In the genomic region with DNA sequence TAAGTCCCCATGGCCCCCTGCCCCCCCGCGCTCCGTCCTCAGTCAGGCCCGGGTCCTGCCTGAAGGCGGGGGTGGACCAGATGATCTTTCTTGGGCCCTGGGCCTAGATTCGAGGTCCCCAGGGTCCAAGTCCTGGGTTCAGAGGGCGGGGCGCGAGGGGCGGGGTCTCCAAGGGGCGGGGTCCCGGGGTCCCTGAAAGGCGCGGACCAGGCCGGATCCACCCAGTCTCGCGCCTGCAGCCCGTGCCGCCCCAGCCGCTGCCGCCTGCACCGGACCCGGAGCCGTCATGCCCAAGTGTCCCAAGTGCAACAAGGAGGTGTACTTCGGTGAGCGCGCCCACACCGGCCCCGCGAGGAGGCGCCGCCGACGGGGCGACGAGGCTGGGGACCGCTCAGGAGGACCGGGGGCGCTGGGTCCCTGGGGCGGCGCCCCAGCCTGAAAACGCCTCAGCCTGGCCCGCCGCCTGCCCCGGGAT, we compare ENCODE assay signal across 7 cellular contexts. TPM values are rescaled to one million over a fixed set of nuclear protein-coding genes. Genes with fewer than 3 reads are reported as not detected.
A peak's percentile ranks its signal among the peaks of the same experiment; 100 is the strongest.
DNase-seq lines count a peak whose midpoint lies in the region; ATAC-seq and TF ChIP-seq lines count a peak whose summit lies in the region.

No MANE protein-coding gene starts in this region.

- POLR2A ChIA-PET in activated CD8-positive, alpha-beta T cell treated with anti-CD3 and anti-CD28 coated beads for 36 hours (lab: Charles Lee) = interaction anchor here (1.0 kb wide), 1 partner anchor 8 kb away, joined by 3 read pairs; no protein-coding TSS in a partner anchor

- H3K27me3 Mint-ChIP-seq in activated CD8-positive, alpha-beta T cell treated with anti-CD3 and anti-CD28 coated beads for 36 hours = no peaks in the 10 kb centered on the region

- H3K9me3 Mint-ChIP-seq in activated CD8-positive, alpha-beta T cell treated with anti-CD3 and anti-CD28 coated beads for 36 hours = no peaks in the 10 kb centered on the region

- ATAC-seq in activated CD8-positive, alpha-beta T cell treated with anti-CD3 and anti-CD28 coated beads for 36 hours = no peak
- no peak for ATAC-seq in GM19455 (IDR thresholded peaks at IDR 0.05; ENCODE audit: unreplicated experiment)

- H3K4me1 Mint-ChIP-seq in activated CD8-positive, alpha-beta T cell treated with anti-CD3 and anti-CD28 coated beads for 36 hours (ENCODE audit: low read depth) = peaks cover 40% of the 10 kb centered on the region

- H3K4me3 Mint-ChIP-seq in activated CD8-positive, alpha-beta T cell treated with anti-CD3 and anti-CD28 coated beads for 36 hours = peak overlapping the region; percentile 75

- H3K27ac ChIP-seq in HUES6 (ENCODE audit: low read depth, low read length) (no peak overlapping the region), left ventricle myocardium inferior (replicated peaks) (peak overlapping the region; percentile 100)

- H3K4me3 ChIP-seq in HUES6 (ENCODE audit: low read depth, low read length) (peak overlapping the region; percentile 54), left ventricle myocardium inferior (peak overlapping the region; percentile 87)

- TF ChIP-seq CTCF in activated CD8-positive, alpha-beta T cell treated with anti-CD3 and anti-CD28 coated beads for 36 hours (IDR thresholded peaks at IDR 0.05) = no peak
- TF ChIP-seq CTCF in left ventricle myocardium inferior (IDR thresholded peaks at IDR 0.05; ENCODE audit: borderline replicate concordance) (no peak), GM10266 (IDR thresholded peaks at IDR 0.05; ENCODE audit: control insufficient read depth, insufficient read depth, low read depth, missing control alignments) (no peak)

- H3K27ac Mint-ChIP-seq in activated CD8-positive, alpha-beta T cell treated with anti-CD3 and anti-CD28 coated beads for 36 hours = no peak overlapping the region

- H3K9ac ChIP-seq in HUES6 (ENCODE audit: low read length) = peak overlapping the region; percentile 45

- intact Hi-C loops in activated CD8-positive, alpha-beta T cell treated with anti-CD3 and anti-CD28 coated beads for 36 hours (cut with micrococcal nuclease) = loop anchor here (5.0 kb wide), 1 partner anchor 115 kb away; no protein-coding TSS in a partner anchor
- intact Hi-C loops in left ventricle myocardium inferior (cut with micrococcal nuclease) = no loop called here

- H3K4me1 ChIP-seq in HUES6 (ENCODE audit: control insufficient read depth, insufficient read depth, low read length) = peaks cover 20% of the 10 kb centered on the region
- H3K4me1 ChIP-seq in left ventricle myocardium inferior = peaks cover 92% of the 10 kb centered on the region

- DNase-seq in activated CD8-positive, alpha-beta T cell treated with anti-CD3 and anti-CD28 coated beads for 36 hours = peak; percentile 56
- DNase-seq in left ventricle myocardium inferior (peak; percentile 88), GM10266 (ENCODE audit: extremely low spot score) (no peak), H4 (ENCODE audit: low spot score) (no peak)
- peak; percentile 49 for DNase-seq in stimulated activated CD4-positive, alpha-beta T cell treated with anti-CD3 and anti-CD28 coated beads, Interleukin-4, amount 100 ng/mL, for 1 hour

- H3K9me3 ChIP-seq in HUES6 (ENCODE audit: control insufficient read depth, insufficient read depth, low read depth, low read length) (no peaks in the 10 kb centered on the region), left ventricle myocardium inferior (replicated peaks) (no peaks in the 10 kb centered on the region)

- no peaks in the 10 kb centered on the region for H3K36me3 Mint-ChIP-seq in activated CD8-positive, alpha-beta T cell treated with anti-CD3 and anti-CD28 coated beads for 36 hours (ENCODE audit: low read depth)

- H3K27me3 ChIP-seq in HUES6 (ENCODE audit: control insufficient read depth, insufficient read depth, low read length) (peaks cover 74% of the 10 kb centered on the region), left ventricle myocardium inferior (ENCODE audit: low read depth) (no peaks in the 10 kb centered on the region)

- CTCF ChIA-PET in activated CD8-positive, alpha-beta T cell treated with anti-CD3 and anti-CD28 coated beads for 36 hours (lab: Charles Lee) = interaction anchor here (1.9 kb wide), 1 partner anchor 116 kb away, joined by 4 read pairs; no protein-coding TSS in a partner anchor

- H3K36me3 ChIP-seq in HUES6 (ENCODE audit: control insufficient read depth, insufficient read depth, low read length) = no peaks in the 10 kb centered on the region
- H3K36me3 ChIP-seq in left ventricle myocardium inferior = no peaks in the 10 kb centered on the region

RNA-seq across cellular contexts. Expression of a gene that starts 0.3 kb away (rescaled TPM):
- 10 to 100 TPM; 93.9 to 95.7 TPM for total RNA-seq in activated CD8-positive, alpha-beta T cell treated with anti-CD3 and anti-CD28 coated beads for 36 hours
- 65.9 TPM for total RNA-seq in left ventricle myocardium inferior
- total RNA-seq in H4 (2014; rRNA removed; shearing (Covaris generic)) = not detected in 2 replicates

RNA-seq across cellular contexts. Expression of a gene that starts 4.0 kb away (rescaled TPM):
- total RNA-seq in activated CD8-positive, alpha-beta T cell treated with anti-CD3 and anti-CD28 coated beads for 36 hours = 10 to 100 TPM; 30.1 to 31.1 TPM
- 4.0 TPM for total RNA-seq in left ventricle myocardium inferior
- 15.4 and 17.3 TPM in 2 replicates for total RNA-seq in H4 (2014; rRNA removed; shearing (Covaris generic))

RNA-seq across cellular contexts. Expression of a gene that starts 12.4 kb away (rescaled TPM):
- under 1 TPM in 1 of 2 experiments, not detected in 1; 0.45 TPM for total RNA-seq in activated CD8-positive, alpha-beta T cell treated with anti-CD3 and anti-CD28 coated beads for 36 hours
- total RNA-seq in left ventricle myocardium inferior = 1,068 TPM
- total RNA-seq in H4 (2014; rRNA removed; shearing (Covaris generic)) = 16.2 and 26.9 TPM in 2 replicates

RNA-seq across cellular contexts. Expression of a gene that starts 39.4 kb away (rescaled TPM):
- 10 to 100 TPM; 12.0 to 12.1 TPM for total RNA-seq in activated CD8-positive, alpha-beta T cell treated with anti-CD3 and anti-CD28 coated beads for 36 hours
- 2.1 TPM for total RNA-seq in left ventricle myocardium inferior
- total RNA-seq in H4 (2014; rRNA removed; shearing (Covaris generic)) = 1.6 and 2.5 TPM in 2 replicates

Comparison
In these comparisons a context has a peak if more than half of its experiments do, and no peak if none do; other contexts are left out.
1. DNase-seq: peak in activated CD8-positive, alpha-beta T cell treated with anti-CD3 and anti-CD28 coated beads for 36 hours (single experiment), left ventricle myocardium inferior (single experiment) and stimulated activated CD4-positive, alpha-beta T cell treated with anti-CD3 and anti-CD28 coated beads, Interleukin-4, amount 100 ng/mL, for 1 hour (single experiment); none in GM10266 (single experiment) and H4 (single experiment).
2. RNA of a gene that starts 0.3 kb away (total RNA-seq): 93.9 to 95.7 TPM in activated CD8-positive, alpha-beta T cell treated with anti-CD3 and anti-CD28 coated beads for 36 hours and 65.9 TPM in left ventricle myocardium inferior (single experiment); not detected in H4; every median in the first group is over 10 times any median in the second.
3. RNA of a gene that starts 12.4 kb away (total RNA-seq): 1,068 TPM in left ventricle myocardium inferior (single experiment); 16.2 to 26.9 TPM in H4 and 0.45 TPM in activated CD8-positive, alpha-beta T cell treated with anti-CD3 and anti-CD28 coated beads for 36 hours; every median in the first group is over 10 times any median in the second.